In the genomic region with DNA sequence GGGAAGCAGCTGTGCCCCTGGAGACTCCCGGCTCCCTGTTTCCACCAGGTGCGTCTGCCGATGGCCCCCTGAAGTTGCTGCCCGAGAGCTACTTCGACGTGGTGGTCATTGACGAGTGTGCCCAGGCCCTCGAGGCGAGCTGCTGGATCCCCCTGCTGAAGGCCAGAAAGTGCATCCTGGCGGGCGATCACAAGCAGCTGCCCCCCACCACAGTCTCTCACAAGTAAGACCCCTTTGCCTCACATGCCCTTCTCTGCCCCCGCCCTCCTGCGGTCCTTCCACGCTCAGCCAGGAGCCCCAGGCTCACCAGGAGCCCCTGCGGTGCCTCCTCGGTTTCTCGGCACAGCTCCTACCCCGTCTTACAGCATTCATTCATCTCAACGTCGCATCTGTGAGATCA, we compare ENCODE assay signal across 29 cellular contexts. TPM values are rescaled to one million over a fixed set of nuclear protein-coding genes. Genes with fewer than 3 reads are reported as not detected.
DNase-seq lines count a peak whose midpoint lies in the region; ATAC-seq and TF ChIP-seq lines count a peak whose summit lies in the region.
"Had no signal": no experiment of that assay in that cellular context is flagged by ENCODE, and none has a peak within 500 bp of the region (broad histone marks: within the 10 kb centered on the region; RNA-seq: fewer than 3 reads in every experiment).

No MANE protein-coding gene starts in this region.

- H3K4me3 ChIP-seq in heart left ventricle (no peak overlapping the region), neutrophil (ENCODE audit: low read depth in 1 of 2, low read length in 1 of 2) (no peak overlapping the region), transverse colon (no peak overlapping the region)
- H3K4me3 ChIP-seq: GM23338, Peyer's patch had no signal

- no peak for TF ChIP-seq EP300 in transverse colon (IDR thresholded peaks at IDR 0.05; ENCODE audit: low read depth)

- H3K27me3 ChIP-seq in heart left ventricle (no peaks in the 10 kb centered on the region), neutrophil (no peaks in the 10 kb centered on the region), transverse colon (no peaks in the 10 kb centered on the region)
- H3K27me3 ChIP-seq: Peyer's patch had no signal

- no peak for ATAC-seq in heart left ventricle
- ATAC-seq: CD8-positive, alpha-beta T cell; GM23338; HepG2 had no signal

- H3K4me3 Mint-ChIP-seq in dendritic cell treated with granulocyte-macrophage colony-stimulating factor and Interleukin-4, amounts not matched to agents 40 ng/mL and 50 ng/mL, for 4 days, result no peak overlapping the region
- H3K4me3 Mint-ChIP-seq: CD8-positive, alpha-beta T cell; GM23338 had no signal

- H3K9me3 Mint-ChIP-seq in dendritic cell treated with granulocyte-macrophage colony-stimulating factor and Interleukin-4, amounts not matched to agents 40 ng/mL and 50 ng/mL, for 4 days, result peaks cover 13% of the 10 kb centered on the region

- WGBS in heart left ventricle, 4 donors, result 94 to 98% (median 96%) methylated on average over 14 to 20 of the region's 20 CpGs
- 96 to 100% methylated on average over 3 to 19 of the region's 20 CpGs for WGBS in transverse colon (ENCODE audit: low coverage in 1 of 2), 2 donors

- TF ChIP-seq CTCF in heart left ventricle (IDR thresholded peaks at IDR 0.05) (no peak), neutrophil (IDR thresholded peaks at IDR 0.05) (no peak), transverse colon (IDR thresholded peaks at IDR 0.05) (no peak)

- H3K36me3 Mint-ChIP-seq in dendritic cell treated with granulocyte-macrophage colony-stimulating factor and Interleukin-4, amounts not matched to agents 40 ng/mL and 50 ng/mL, for 4 days (ENCODE audit: low read depth), result peaks cover 84% of the 10 kb centered on the region

- intact Hi-C loops in heart left ventricle (cut with DNase I) (loop anchor here in 9 of 10 donors (5.0 to 10.0 kb wide), 6 partner anchors 113 to 716 kb away; partner anchors contain the start of genes TPCN2 (in 6 of the 9) and CCND1 (in 2 of the 9)), cardiac septum (cut with DNase I) (no loop called here), transverse colon (cut with DNase I; ENCODE audit: low total_unique reads) (loop anchor here (5.0 kb wide), 1 partner anchor 78 kb away; no protein-coding TSS in a partner anchor)
- intact Hi-C loops in dendritic cell treated with granulocyte-macrophage colony-stimulating factor and Interleukin-4, amounts not matched to agents 40 ng/mL and 50 ng/mL, for 4 days (cut with micrococcal nuclease), result loop anchor here (5.0 kb wide), 1 partner anchor 118 kb away; the partner anchor contains the start of gene TPCN2

- no peaks in the 10 kb centered on the region for H3K27me3 Mint-ChIP-seq in dendritic cell treated with granulocyte-macrophage colony-stimulating factor and Interleukin-4, amounts not matched to agents 40 ng/mL and 50 ng/mL, for 4 days

- H3K9me3 ChIP-seq in heart left ventricle (peaks cover 0 to 22% (median 16%) of the 10 kb centered on the region in 12 donors), neutrophil (no peaks in the 10 kb centered on the region), transverse colon (peaks cover 16 to 17% of the 10 kb centered on the region in 2 donors)

- DNase-seq in heart left ventricle (no peak), cardiac septum (ENCODE audit: low spot score) (no peak), transverse colon (no peak), OCI-M1 (lab: John Stamatoyannopoulos, UW) (no peak), hypothalamus (lab: John Stamatoyannopoulos, UW) (no peak)
- DNase-seq: 8988T; AML-193; C1 segment of cervical spinal cord; Calu3; CD8-positive, alpha-beta T cell; DMS153; HCEC 1CT; KG1; NCI-H1092; NCI-H1436 treated with DMSO at 0.1 percent for 48 hours; NCI-H1930; NCI-H226; NCI-H510A treated with DMSO at 0.1 percent for 48 hours; NCI-H82; Peyer's patch had no signal

- H3K36me3 ChIP-seq in heart left ventricle (peaks cover 0 to 73% (median 53%) of the 10 kb centered on the region in 9 donors), neutrophil (peaks cover 54% of the 10 kb centered on the region), transverse colon (peaks cover 0 to 40% (median 17%) of the 10 kb centered on the region in 4 donors)

- TF ChIP-seq POLR2A in heart left ventricle (IDR thresholded peaks at IDR 0.05), result no peak
- no peak for TF ChIP-seq POLR2A in transverse colon (IDR thresholded peaks at IDR 0.05)

- peaks cover 42% of the 10 kb centered on the region for H3K4me1 Mint-ChIP-seq in dendritic cell treated with granulocyte-macrophage colony-stimulating factor and Interleukin-4, amounts not matched to agents 40 ng/mL and 50 ng/mL, for 4 days (ENCODE audit: low read depth)
- H3K4me1 Mint-ChIP-seq: GM23338 had no signal

- H3K27ac ChIP-seq in heart left ventricle (peak overlapping the region in 10 of 12 donors; percentile 8 to 82 (median 60)), neutrophil (peak overlapping the region; percentile 80), transverse colon (peak overlapping the region; percentile 68 to 73 (median 70))
- H3K27ac ChIP-seq: HL-60 had no signal

- H3K27ac Mint-ChIP-seq in dendritic cell treated with granulocyte-macrophage colony-stimulating factor and Interleukin-4, amounts not matched to agents 40 ng/mL and 50 ng/mL, for 4 days, result peak overlapping the region; percentile 1
- H3K27ac Mint-ChIP-seq: CD8-positive, alpha-beta T cell; GM23338 had no signal

- H3K4me1 ChIP-seq in heart left ventricle (peaks cover 13 to 35% (median 27%) of the 10 kb centered on the region in 12 donors), neutrophil (ENCODE audit: control insufficient read depth in 1 of 2, insufficient read depth in 1 of 2, low read depth in 1 of 2, low read length in 1 of 2) (peaks cover 41 to 45% of the 10 kb centered on the region in 2 experiments), transverse colon (peaks cover 0 to 18% (median 11%) of the 10 kb centered on the region in 4 donors)

- in situ Hi-C loops in transverse colon (cut with MboI; ENCODE audit: low pct_ligation_motif_present in 1 of 4, low pct_unique_long_range_greater_than_20kb in 1 of 4, low sequenced_read_pairs in 3 of 4), result no loop called here

RNA-seq across cellular contexts. Expression of gene IGHMBP2, which starts 25.4 kb away (rescaled TPM):
- 10 to 100 TPM in 6 of 9 donors, 1 to 10 TPM in 3; 8.3 to 18.9 (median 13.7) TPM for total RNA-seq in heart left ventricle
- 10 to 100 TPM; 10.3 to 12.6 TPM for polyA plus RNA-seq in heart left ventricle
- 12.3 TPM for total RNA-seq in cardiac septum
- 100 to 1,000 TPM in 2 of 4 donors, 10 to 100 TPM in 2; 25.2 to 195 (median 111) TPM for total RNA-seq in transverse colon

RNA-seq across cellular contexts. Expression of gene MRPL21, which starts 25.5 kb away (rescaled TPM):
- total RNA-seq in heart left ventricle, result 100 to 1,000 TPM in 2 of 9 donors, 10 to 100 TPM in 7; 59.9 to 120 (median 87.9) TPM
- polyA plus RNA-seq in heart left ventricle, result 100 to 1,000 TPM; 117 to 230 TPM
- total RNA-seq in cardiac septum, result 58.0 TPM
- total RNA-seq in transverse colon, result 100 to 1,000 TPM in 1 of 4 donors, 10 to 100 TPM in 2, 1 to 10 TPM in 1; 9.0 to 121 (median 52.8) TPM

RNA-seq across cellular contexts. Expression of gene MRGPRD, which starts 51.7 kb away (rescaled TPM):
- not detected for total RNA-seq in heart left ventricle
- polyA plus RNA-seq in heart left ventricle, result not detected
- total RNA-seq in cardiac septum, result not detected
- not detected for total RNA-seq in transverse colon
- total RNA-seq: Calu3; CD8-positive, alpha-beta T cell; G401; GM23338; HepG2; HT-29; Peyer's patch; Right ventricle myocardium superior; SK-MEL-5 had no signal
- polyA plus RNA-seq: GM23338, HepG2 had no signal
